Comparison of ENCODE assay signal across 23 cellular contexts in the genomic region with DNA sequence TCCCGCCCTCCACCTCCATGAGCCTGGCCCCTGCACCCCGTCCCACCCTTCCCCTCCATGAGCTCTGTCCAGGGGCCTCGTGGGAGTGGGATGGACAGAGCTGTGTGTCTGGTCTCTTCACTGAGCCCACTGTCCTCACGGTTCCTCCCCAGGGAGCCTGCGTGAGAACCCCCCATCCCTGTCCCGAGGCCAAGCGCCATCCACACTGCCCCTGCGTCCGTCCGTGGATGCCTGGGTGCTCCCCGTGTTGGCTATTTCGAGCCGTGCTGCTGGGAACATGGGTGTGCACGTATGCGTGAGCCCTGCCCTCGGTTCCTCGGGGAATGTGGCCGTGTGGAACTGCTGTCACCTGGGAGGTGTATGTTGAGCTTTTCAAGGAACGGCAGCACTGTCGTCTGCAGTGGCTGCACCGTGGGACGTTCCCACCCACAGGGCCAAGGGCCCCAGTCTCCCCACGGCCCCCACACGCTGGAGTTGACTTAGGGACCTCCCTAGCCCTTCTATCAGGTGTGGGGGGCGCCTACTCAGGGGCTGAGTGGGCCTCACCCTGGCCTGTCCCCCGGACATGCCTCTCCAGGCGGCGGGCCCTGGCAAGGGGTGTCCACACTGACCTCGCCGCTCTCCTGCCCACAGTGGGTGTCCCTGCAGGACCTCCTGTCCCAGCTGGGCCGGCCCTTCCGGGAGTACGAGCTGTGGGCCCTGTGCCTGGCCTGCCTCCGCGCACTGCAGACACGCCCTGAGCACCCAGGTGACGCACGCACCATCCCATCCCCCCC. TPM values are rescaled to one million over a fixed set of nuclear protein-coding genes. Genes with fewer than 3 reads are reported as not detected.
DNase-seq lines count a peak whose midpoint lies in the region; ATAC-seq and TF ChIP-seq lines count a peak whose summit lies in the region.
"Had no signal": no experiment of that assay in that cellular context is flagged by ENCODE, and none has a peak within 500 bp of the region (broad histone marks: within the 10 kb centered on the region; RNA-seq: fewer than 3 reads in every experiment).

No MANE protein-coding gene starts in this region.

- H2BK12ac ChIP-seq in neuronal stem cell (ENCODE audit: low read length): no peak overlapping the region

- no peak overlapping the region for H2AFZ ChIP-seq in neuronal stem cell (ENCODE audit: low read length)
- H2AFZ ChIP-seq: GM23338 had no signal

- no peak for DNase-seq in stimulated activated naive CD8-positive, alpha-beta T cell treated with anti-CD3 and anti-CD28 coated beads, Interleukin-15, amount 100 ng/mL, for 72 hours
- DNase-seq in stimulated activated naive CD8-positive, alpha-beta T cell treated with anti-CD3 and anti-CD28 coated beads, Interleukin-15, Interleukin-2, amounts not matched to agents 100 U/mL and 50 U/mL, for 24 hours: no peak
- DNase-seq in chondrocyte (ENCODE audit: low spot score): peak; percentile 91
- no peak for DNase-seq in neuronal stem cell (ENCODE audit: low spot score)
- no peak for DNase-seq in aorta
- DNase-seq in gastrocnemius medialis: no peak
- DNase-seq in activated T-helper 1 cell treated with anti-CD3 and anti-CD28 coated beads, Interleukin-12 subunit alpha, Interleukin-12 subunit beta, Interleukin-2, Interleukin-4 antibody, amounts not matched to agents 30 ng/mL and 10 ng/mL and 1 ng/mL, durations not matched to agents 14 hours and 24 hours and 36 hours (ENCODE audit: low spot score): no peak
- DNase-seq: Calu3; CD4-positive, alpha-beta T cell; CD8-positive, alpha-beta memory T cell; DMS79 treated with DMSO at 0.1 percent for 48 hours; GF-D8; H9 had no signal

- no peak for TF ChIP-seq CTCF in chondrocyte (IDR thresholded peaks at IDR 0.05)
- no peak for TF ChIP-seq CTCF in gastrocnemius medialis (IDR thresholded peaks at IDR 0.05 in 4 of 5, conservative IDR thresholded peaks at IDR 0.05 in 1 of 5)

- H3K4me3 Mint-ChIP-seq in stimulated activated naive CD8-positive, alpha-beta T cell treated with anti-CD3 and anti-CD28 coated beads, Interleukin-15, amount 100 ng/mL, for 72 hours: no peak overlapping the region
- H3K4me3 Mint-ChIP-seq in chondrocyte (ENCODE audit: unreplicated experiment): no peak overlapping the region
- H3K4me3 Mint-ChIP-seq in activated T-helper 1 cell treated with anti-CD3 and anti-CD28 coated beads, Interleukin-12 subunit alpha, Interleukin-12 subunit beta, Interleukin-2, Interleukin-4 antibody, amounts not matched to agents 30 ng/mL and 10 ng/mL and 1 ng/mL, durations not matched to agents 14 hours and 24 hours and 36 hours: no peak overlapping the region
- H3K4me3 Mint-ChIP-seq: CD14-positive monocyte; CD4-positive, alpha-beta T cell; CD8-positive, alpha-beta memory T cell; GM23338; H9 had no signal

- H3K36me3 ChIP-seq in neuronal stem cell (replicated peaks in 1 of 2; ENCODE audit: control insufficient read depth in 2 of 2, insufficient read depth in 2 of 2, low read length in 2 of 2): peaks cover 0 to 10% of the 10 kb centered on the region in 2 donors
- H3K36me3 ChIP-seq in aorta (ENCODE audit: control insufficient read depth in 1 of 2, insufficient read depth in 2 of 2, low read length in 1 of 2): no peaks in the 10 kb centered on the region
- H3K36me3 ChIP-seq in gastrocnemius medialis: no peaks in the 10 kb centered on the region

- peak overlapping the region; percentile 80 for H3K23ac ChIP-seq in neuronal stem cell (ENCODE audit: low read depth, low read length, poor library complexity)

- no peak for TF ChIP-seq POLR2A in gastrocnemius medialis (IDR thresholded peaks at IDR 0.05)

- H4K8ac ChIP-seq in neuronal stem cell (ENCODE audit: low read depth, low read length): peak overlapping the region; percentile 72

- no peak overlapping the region for H3K4me2 ChIP-seq in neuronal stem cell (ENCODE audit: insufficient read depth, low read length, poor library complexity, severe bottlenecking)
- H3K4me2 ChIP-seq: GM23338 had no signal

- H2AK5ac ChIP-seq in neuronal stem cell (ENCODE audit: low read depth, low read length): peak overlapping the region; percentile 70

- peaks cover 4% of the 10 kb centered on the region for H3K36me3 Mint-ChIP-seq in chondrocyte (ENCODE audit: low read depth)
- H3K36me3 Mint-ChIP-seq in activated T-helper 1 cell treated with anti-CD3 and anti-CD28 coated beads, Interleukin-12 subunit alpha, Interleukin-12 subunit beta, Interleukin-2, Interleukin-4 antibody, amounts not matched to agents 30 ng/mL and 10 ng/mL and 1 ng/mL, durations not matched to agents 14 hours and 24 hours and 36 hours (ENCODE audit: low read depth): no peaks in the 10 kb centered on the region
- H3K36me3 Mint-ChIP-seq: CD14-positive monocyte; CD8-positive, alpha-beta memory T cell had no signal

- peak overlapping the region in 1 of 2 donors; percentile 44 for H3K4me3 ChIP-seq in neuronal stem cell (ENCODE audit: low read length in 2 of 2)
- no peak overlapping the region for H3K4me3 ChIP-seq in aorta (ENCODE audit: low read length in 2 of 2)
- H3K4me3 ChIP-seq in gastrocnemius medialis: no peak overlapping the region
- H3K4me3 ChIP-seq: GM23338 had no signal

- H2BK5ac ChIP-seq in neuronal stem cell (ENCODE audit: low read length): peak overlapping the region; percentile 53

- H3K4me1 ChIP-seq in neuronal stem cell (ENCODE audit: control insufficient read depth in 2 of 2, insufficient read depth in 1 of 2, low read depth in 1 of 2, low read length in 2 of 2) (peaks cover 5% of the 10 kb centered on the region in 2 donors), aorta (ENCODE audit: control insufficient read depth in 1 of 2, insufficient read depth in 2 of 2, low read length in 2 of 2) (no peaks in the 10 kb centered on the region), gastrocnemius medialis (no peaks in the 10 kb centered on the region)

- no peaks in the 10 kb centered on the region for H3K27me3 Mint-ChIP-seq in stimulated activated naive CD8-positive, alpha-beta T cell treated with anti-CD3 and anti-CD28 coated beads, Interleukin-15, amount 100 ng/mL, for 72 hours
- H3K27me3 Mint-ChIP-seq in chondrocyte (ENCODE audit: low read depth): peaks cover 38% of the 10 kb centered on the region
- H3K27me3 Mint-ChIP-seq in activated T-helper 1 cell treated with anti-CD3 and anti-CD28 coated beads, Interleukin-12 subunit alpha, Interleukin-12 subunit beta, Interleukin-2, Interleukin-4 antibody, amounts not matched to agents 30 ng/mL and 10 ng/mL and 1 ng/mL, durations not matched to agents 14 hours and 24 hours and 36 hours (ENCODE audit: insufficient read depth): no peaks in the 10 kb centered on the region
- H3K27me3 Mint-ChIP-seq: CD4-positive, alpha-beta T cell; CD8-positive, alpha-beta memory T cell had no signal

- peak overlapping the region; percentile 30 for H3K9ac ChIP-seq in neuronal stem cell (ENCODE audit: low read depth, low read length, poor library complexity)

- H3K27me3 ChIP-seq in neuronal stem cell (ENCODE audit: control insufficient read depth in 3 of 3, insufficient read depth in 3 of 3, low read depth in 1 of 3, low read length in 3 of 3) (peaks cover 0 to 2% (median 0%) of the 10 kb centered on the region in 3 experiments), aorta (ENCODE audit: control insufficient read depth in 1 of 2, insufficient read depth in 2 of 2, low read length in 1 of 2) (no peaks in the 10 kb centered on the region), gastrocnemius medialis (peaks cover 14 to 22% (median 16%) of the 10 kb centered on the region in 3 donors)

- no peak overlapping the region for H3K14ac ChIP-seq in neuronal stem cell (ENCODE audit: low read length)

- in situ Hi-C loops in gastrocnemius medialis (cut with MboI; ENCODE audit: low sequenced_read_pairs in 4 of 4): no loop called here

- intact Hi-C loops in aorta (cut with DNase I) (no loop called here), gastrocnemius medialis (cut with DNase I; ENCODE audit: low total_unique reads) (no loop called here)
- intact Hi-C loops in activated T-helper 1 cell treated with anti-CD3 and anti-CD28 coated beads, Interleukin-12 subunit alpha, Interleukin-12 subunit beta, Interleukin-2, Interleukin-4 antibody, amounts not matched to agents 30 ng/mL and 10 ng/mL and 1 ng/mL, durations not matched to agents 14 hours and 24 hours and 36 hours (cut with micrococcal nuclease): no loop called here

- H3K18ac ChIP-seq in neuronal stem cell (ENCODE audit: low read length): peak overlapping the region; percentile 83

- WGBS in neuronal stem cell (ENCODE audit: extremely low coverage in 2 of 2, insufficient read length in 2 of 2, insufficient replicate concordance in 1 of 2), 2 donors: no CpG with 5 or more reads among the region's 38 CpGs
- 91 to 92% methylated on average over 38 of the region's 38 CpGs for WGBS in aorta, 2 donors

- no peak overlapping the region for H2BK120ac ChIP-seq in neuronal stem cell (ENCODE audit: low read depth, low read length)

- H3K4me1 Mint-ChIP-seq in stimulated activated naive CD8-positive, alpha-beta T cell treated with anti-CD3 and anti-CD28 coated beads, Interleukin-15, amount 100 ng/mL, for 72 hours: no peaks in the 10 kb centered on the region
- H3K4me1 Mint-ChIP-seq in chondrocyte (ENCODE audit: low read depth): no peaks in the 10 kb centered on the region
- H3K4me1 Mint-ChIP-seq in activated T-helper 1 cell treated with anti-CD3 and anti-CD28 coated beads, Interleukin-12 subunit alpha, Interleukin-12 subunit beta, Interleukin-2, Interleukin-4 antibody, amounts not matched to agents 30 ng/mL and 10 ng/mL and 1 ng/mL, durations not matched to agents 14 hours and 24 hours and 36 hours (ENCODE audit: low read depth): no peaks in the 10 kb centered on the region
- H3K4me1 Mint-ChIP-seq: CD14-positive monocyte; CD8-positive, alpha-beta memory T cell; GM23338; H9 had no signal

- H3K4ac ChIP-seq in neuronal stem cell (ENCODE audit: low read length): no peak overlapping the region

- H3K79me1 ChIP-seq in neuronal stem cell (ENCODE audit: low read depth, low read length): peaks cover 11% of the 10 kb centered on the region

- ATAC-seq in stimulated activated naive CD8-positive, alpha-beta T cell treated with anti-CD3 and anti-CD28 coated beads, Interleukin-15, amount 100 ng/mL, for 72 hours: peak; percentile 26
- no peak for ATAC-seq in stimulated activated naive CD8-positive, alpha-beta T cell treated with anti-CD3 and anti-CD28 coated beads, Interleukin-15, Interleukin-2, amounts not matched to agents 100 U/mL and 50 U/mL, for 24 hours
- ATAC-seq in aorta (ENCODE audit: low FRiP score) (peak; percentile 33), gastrocnemius medialis (no peak), HG03521 (IDR thresholded peaks at IDR 0.05; ENCODE audit: unreplicated experiment) (no peak)
- ATAC-seq: GM23338, HCT116 had no signal

- no peak overlapping the region for H3K27ac Mint-ChIP-seq in stimulated activated naive CD8-positive, alpha-beta T cell treated with anti-CD3 and anti-CD28 coated beads, Interleukin-15, amount 100 ng/mL, for 72 hours
- H3K27ac Mint-ChIP-seq in chondrocyte (ENCODE audit: unreplicated experiment): no peak overlapping the region
- no peak overlapping the region for H3K27ac Mint-ChIP-seq in activated T-helper 1 cell treated with anti-CD3 and anti-CD28 coated beads, Interleukin-12 subunit alpha, Interleukin-12 subunit beta, Interleukin-2, Interleukin-4 antibody, amounts not matched to agents 30 ng/mL and 10 ng/mL and 1 ng/mL, durations not matched to agents 14 hours and 24 hours and 36 hours
- H3K27ac Mint-ChIP-seq: CD14-positive monocyte; CD4-positive, alpha-beta T cell; CD8-positive, alpha-beta memory T cell; GM23338; H9 had no signal

- H2BK15ac ChIP-seq in neuronal stem cell (ENCODE audit: low read length): no peak overlapping the region

- H3K27ac ChIP-seq in neuronal stem cell (replicated peaks; ENCODE audit: low read length) (no peak overlapping the region), aorta (ENCODE audit: low read depth in 1 of 2, low read length in 2 of 2) (no peak overlapping the region), gastrocnemius medialis (no peak overlapping the region)

- H3K9me3 ChIP-seq in neuronal stem cell (replicated peaks in 1 of 2; ENCODE audit: control insufficient read depth in 2 of 2, insufficient read depth in 1 of 2, low read depth in 1 of 2, low read length in 2 of 2) (peaks cover 0 to 12% of the 10 kb centered on the region in 2 donors), aorta (ENCODE audit: control insufficient read depth, low read length) (peaks cover 2% of the 10 kb centered on the region), gastrocnemius medialis (no peaks in the 10 kb centered on the region)

- H4K91ac ChIP-seq in neuronal stem cell (ENCODE audit: low read depth, low read length, poor library complexity): no peak overlapping the region

- H3K9me3 Mint-ChIP-seq in stimulated activated naive CD8-positive, alpha-beta T cell treated with anti-CD3 and anti-CD28 coated beads, Interleukin-15, amount 100 ng/mL, for 72 hours: peaks cover 4 to 11% of the 10 kb centered on the region in 2 donors
- peaks cover 10% of the 10 kb centered on the region for H3K9me3 Mint-ChIP-seq in chondrocyte (ENCODE audit: low read depth)
- peaks cover 8% of the 10 kb centered on the region for H3K9me3 Mint-ChIP-seq in activated T-helper 1 cell treated with anti-CD3 and anti-CD28 coated beads, Interleukin-12 subunit alpha, Interleukin-12 subunit beta, Interleukin-2, Interleukin-4 antibody, amounts not matched to agents 30 ng/mL and 10 ng/mL and 1 ng/mL, durations not matched to agents 14 hours and 24 hours and 36 hours
- H3K9me3 Mint-ChIP-seq: CD4-positive, alpha-beta T cell had no signal

RNA-seq across cellular contexts. Expression of a gene that starts 28.1 kb away (rescaled TPM):
- total RNA-seq in chondrocyte (0.24 to 0.72 TPM (median 0.55 TPM) in 3 replicates), aorta (under 1 TPM; 0.13 to 0.36 TPM), gastrocnemius medialis (under 1 TPM in 2 of 4 donors, not detected in 2; 0.04 to 0.13 TPM)
- polyA plus RNA-seq in neuronal stem cell (2013, experiment 1 of 2): 6.4 TPM
- polyA plus RNA-seq in neuronal stem cell (2013, experiment 2 of 2): 6.1 TPM
- polyA plus RNA-seq in aorta: under 1 TPM; 0.05 to 0.25 TPM
- 0.22 and 0.54 TPM in 2 replicates for total RNA-seq in activated T-helper 1 cell treated with anti-CD3 and anti-CD28 coated beads, Interleukin-12 subunit alpha, Interleukin-12 subunit beta, Interleukin-2, Interleukin-4 antibody, amounts not matched to agents 30 ng/mL and 10 ng/mL and 1 ng/mL, durations not matched to agents 14 hours and 24 hours and 36 hours
- total RNA-seq: A673; CD4-positive, alpha-beta T cell; CD8-positive, alpha-beta memory T cell; Daoy had no signal

RNA-seq across cellular contexts. Expression of a gene that starts 41.9 kb away (rescaled TPM):
- total RNA-seq in chondrocyte (not detected in 3 replicates), aorta (not detected), gastrocnemius medialis (not detected)
- polyA plus RNA-seq in neuronal stem cell (2013, experiment 1 of 2): 0.35 TPM
- 0.33 TPM for polyA plus RNA-seq in neuronal stem cell (2013, experiment 2 of 2)
- polyA plus RNA-seq in aorta: not detected
- 0.17 TPM in 1 of 2 replicates, not detected in the other for total RNA-seq in activated T-helper 1 cell treated with anti-CD3 and anti-CD28 coated beads, Interleukin-12 subunit alpha, Interleukin-12 subunit beta, Interleukin-2, Interleukin-4 antibody, amounts not matched to agents 30 ng/mL and 10 ng/mL and 1 ng/mL, durations not matched to agents 14 hours and 24 hours and 36 hours
- total RNA-seq: A172; A673; Calu3; CD4-positive, alpha-beta T cell; CD8-positive, alpha-beta memory T cell; Daoy; G401; H4 had no signal
- polyA plus RNA-seq: BJ; CD8-positive, alpha-beta memory T cell had no signal

RNA-seq across cellular contexts. Expression of a gene that starts 49.6 kb away (rescaled TPM):
- total RNA-seq in chondrocyte (not detected in 3 replicates), aorta (1 to 10 TPM; 4.0 to 7.4 TPM), gastrocnemius medialis (1 to 10 TPM in 1 of 4 donors, under 1 TPM in 3; 0.13 to 1.3 (median 0.34) TPM)
- polyA plus RNA-seq in neuronal stem cell (2013, experiment 1 of 2): 0.42 TPM
- polyA plus RNA-seq in neuronal stem cell (2013, experiment 2 of 2): 0.35 TPM
- 1 to 10 TPM; 1.0 to 1.3 TPM for polyA plus RNA-seq in aorta
- total RNA-seq in activated T-helper 1 cell treated with anti-CD3 and anti-CD28 coated beads, Interleukin-12 subunit alpha, Interleukin-12 subunit beta, Interleukin-2, Interleukin-4 antibody, amounts not matched to agents 30 ng/mL and 10 ng/mL and 1 ng/mL, durations not matched to agents 14 hours and 24 hours and 36 hours: not detected in 2 replicates
- total RNA-seq: A172; A673; Calu3; CD8-positive, alpha-beta memory T cell; Daoy; G401; H4 had no signal
- polyA plus RNA-seq: BJ; CD8-positive, alpha-beta memory T cell had no signal

Comparison
In these comparisons a context has a peak if more than half of its experiments do, and no peak if none do; other contexts are left out.
1. ATAC-seq: peak in stimulated activated naive CD8-positive, alpha-beta T cell treated with anti-CD3 and anti-CD28 coated beads, Interleukin-15, amount 100 ng/mL, for 72 hours (single experiment) and aorta (single experiment); none in stimulated activated naive CD8-positive, alpha-beta T cell treated with anti-CD3 and anti-CD28 coated beads, Interleukin-15, Interleukin-2, amounts not matched to agents 100 U/mL and 50 U/mL, for 24 hours (single experiment), gastrocnemius medialis (0 of 2) and HG03521 (single experiment).